27 cellular contexts compared by ENCODE assay signal in the genomic region with DNA sequence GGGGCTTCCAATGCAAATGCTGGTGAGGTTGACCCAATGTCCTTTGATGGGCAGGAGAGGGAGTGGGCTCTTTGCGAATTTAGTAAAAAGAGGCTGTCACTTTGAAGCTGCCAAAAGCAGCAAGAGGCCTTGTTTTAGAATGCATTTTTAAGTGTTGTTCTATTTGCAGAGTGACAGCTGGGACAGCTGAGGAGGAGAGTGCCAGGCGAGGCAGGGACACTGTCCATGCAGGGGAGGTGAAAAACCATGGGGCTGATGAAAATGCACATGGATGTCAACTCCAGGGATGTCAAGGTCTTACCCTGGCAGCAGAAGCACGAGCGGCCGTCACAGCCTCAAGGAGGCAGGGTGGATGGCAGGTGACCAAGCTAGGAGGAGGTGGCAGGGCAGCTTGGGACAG.
DNase-seq lines count a peak whose midpoint lies in the region; ATAC-seq and TF ChIP-seq lines count a peak whose summit lies in the region.
"Had no signal": no experiment of that assay in that cellular context is flagged by ENCODE, and none has a peak within 500 bp of the region (broad histone marks: within the 10 kb centered on the region; RNA-seq: fewer than 3 reads in every experiment).

No MANE protein-coding gene starts in this region.

- no peak overlapping the region for H3K4me3 ChIP-seq in left ventricle myocardium inferior
- no peak overlapping the region for H3K4me3 ChIP-seq in heart left ventricle
- peak overlapping the region in 2 of 3 donors; percentile 6 to 15 for H3K4me3 ChIP-seq in skeletal muscle tissue (ENCODE audit: low read length in 3 of 3)
- H3K4me3 ChIP-seq in ovary = no peak overlapping the region

- H3K27ac ChIP-seq in left ventricle myocardium inferior (replicated peaks) = no peak overlapping the region
- no peak overlapping the region for H3K27ac ChIP-seq in heart left ventricle
- H3K27ac ChIP-seq in skeletal muscle tissue (ENCODE audit: low read depth, low read length) = no peak overlapping the region
- no peak overlapping the region for H3K27ac ChIP-seq in ovary
- H3K27ac ChIP-seq: 22Rv1 had no signal

- TF ChIP-seq POLR2A in heart left ventricle (IDR thresholded peaks at IDR 0.05) (no peak), ovary (IDR thresholded peaks at IDR 0.05) (no peak)

- H3K9me3 ChIP-seq in left ventricle myocardium inferior (replicated peaks) (no peaks in the 10 kb centered on the region), heart left ventricle (no peaks in the 10 kb centered on the region), skeletal muscle tissue (ENCODE audit: control insufficient read depth in 3 of 3, low read length in 3 of 3) (no peaks in the 10 kb centered on the region), ovary (no peaks in the 10 kb centered on the region)
- H3K9me3 ChIP-seq: BE2C, SK-N-SH had no signal

- no peak overlapping the region for H3K4me3 Mint-ChIP-seq in activated T-cell treated with anti-CD3 and anti-CD28 coated beads, Interleukin-2, amount 50 U/mL, for 24 hours
- H3K4me3 Mint-ChIP-seq: CD14-positive monocyte; CD8-positive, alpha-beta memory T cell had no signal

- intact Hi-C loops in Right ventricle myocardium inferior (cut with DNase I) = loop anchor here (2.0 kb wide), 1 partner anchor 53 kb away; no protein-coding TSS in a partner anchor
- intact Hi-C loops in left ventricle myocardium inferior (cut with micrococcal nuclease) = no loop called here
- intact Hi-C loops in heart left ventricle (cut with DNase I) = loop anchor here in 1 of 10 donors (5.0 kb wide), 1 partner anchor 45 kb away; no protein-coding TSS in a partner anchor
- intact Hi-C loops in ovary (cut with DNase I) = no loop called here

- H3K27me3 ChIP-seq in left ventricle myocardium inferior (ENCODE audit: low read depth) (no peaks in the 10 kb centered on the region), heart left ventricle (no peaks in the 10 kb centered on the region), skeletal muscle tissue (ENCODE audit: control insufficient read depth in 3 of 3, insufficient read depth in 3 of 3, low read length in 3 of 3) (no peaks in the 10 kb centered on the region), ovary (no peaks in the 10 kb centered on the region)
- H3K27me3 ChIP-seq: BE2C had no signal

- WGBS in heart left ventricle, 4 donors = 49 to 66% (median 57%) methylated on average over 5 of the region's 5 CpGs
- WGBS in ovary, 3 donors = 77 to 94% (median 93%) methylated on average over 5 of the region's 5 CpGs

- no peak overlapping the region for H3K27ac Mint-ChIP-seq in activated T-cell treated with anti-CD3 and anti-CD28 coated beads, Interleukin-2, amount 50 U/mL, for 24 hours
- H3K27ac Mint-ChIP-seq: CD8-positive, alpha-beta memory T cell had no signal

- H3K36me3 ChIP-seq in left ventricle myocardium inferior = no peaks in the 10 kb centered on the region
- no peaks in the 10 kb centered on the region for H3K36me3 ChIP-seq in heart left ventricle
- H3K36me3 ChIP-seq in skeletal muscle tissue (ENCODE audit: control insufficient read depth in 3 of 3, insufficient read depth in 3 of 3, low read length in 3 of 3) = no peaks in the 10 kb centered on the region
- no peaks in the 10 kb centered on the region for H3K36me3 ChIP-seq in ovary
- H3K36me3 ChIP-seq: BE2C had no signal

- no peaks in the 10 kb centered on the region for H3K36me3 Mint-ChIP-seq in activated T-cell treated with anti-CD3 and anti-CD28 coated beads, Interleukin-2, amount 50 U/mL, for 24 hours (ENCODE audit: low read depth)
- H3K36me3 Mint-ChIP-seq: CD14-positive monocyte had no signal

- H3K9me3 Mint-ChIP-seq in activated T-cell treated with anti-CD3 and anti-CD28 coated beads, Interleukin-2, amount 50 U/mL, for 24 hours = peaks cover 3% of the 10 kb centered on the region
- H3K9me3 Mint-ChIP-seq: CD8-positive, alpha-beta memory T cell had no signal

- no peaks in the 10 kb centered on the region for H3K4me1 Mint-ChIP-seq in activated T-cell treated with anti-CD3 and anti-CD28 coated beads, Interleukin-2, amount 50 U/mL, for 24 hours (ENCODE audit: low read depth)
- H3K4me1 Mint-ChIP-seq: CD14-positive monocyte; CD8-positive, alpha-beta memory T cell had no signal

- ATAC-seq in Right ventricle myocardium inferior (peak; percentile 65), heart left ventricle (peak in 3 of 4 donors; percentile 33 to 65 (median 42))
- ATAC-seq: Panc1 had no signal

- H3K9ac ChIP-seq in skeletal muscle tissue (ENCODE audit: low read depth in 1 of 3, low read length in 3 of 3) = peak overlapping the region in 1 of 3 donors; percentile 45
- H3K9ac ChIP-seq: SK-N-SH had no signal

- DNase-seq in Right ventricle myocardium inferior (ENCODE audit: missing footprints) (no peak), left ventricle myocardium inferior (no peak), heart left ventricle (no peak), myocyte (ENCODE audit: low read depth) (peak; percentile 76), ovary (no peak), NOMO-1 treated with dmso at 0.1 percent for 144 hours (lab: John Stamatoyannopoulos, UW; ENCODE audit: unreplicated experiment) (no peak)
- DNase-seq in activated T-cell treated with anti-CD3 and anti-CD28 coated beads, Interleukin-2, amount 50 U/mL, for 24 hours = no peak
- DNase-seq: BE2C; CD8-positive, alpha-beta memory T cell; DMS 273 treated with DMSO at 0.1 percent for 48 hours; DMS79; EL; GDM1; HCEC 1CT; NCI-H1048; NCI-H1417 treated with DMSO at 0.1 percent for 48 hours; NCI-H1694 treated with DMSO at 0.1 percent for 48 hours; NCI-H2081 treated with DMSO at 0.1 percent for 48 hours; NCI-H2171 treated with DMSO at 0.1 percent for 48 hours; NCI-H446; NCI-H526; NCI-H82; SK-N-SH had no signal

- TF ChIP-seq CTCF in left ventricle myocardium inferior (IDR thresholded peaks at IDR 0.05; ENCODE audit: borderline replicate concordance) = no peak
- TF ChIP-seq CTCF in heart left ventricle (IDR thresholded peaks at IDR 0.05) = no peak
- no peak for TF ChIP-seq CTCF in ovary (IDR thresholded peaks at IDR 0.05)

- H3K27me3 Mint-ChIP-seq in activated T-cell treated with anti-CD3 and anti-CD28 coated beads, Interleukin-2, amount 50 U/mL, for 24 hours = no peaks in the 10 kb centered on the region

- H3K4me1 ChIP-seq in left ventricle myocardium inferior (peaks cover 25% of the 10 kb centered on the region), heart left ventricle (peaks cover 0 to 23% (median 8%) of the 10 kb centered on the region in 12 donors), skeletal muscle tissue (ENCODE audit: control insufficient read depth in 3 of 3, insufficient read depth in 3 of 3, low read length in 3 of 3) (peaks cover 23 to 27% (median 23%) of the 10 kb centered on the region in 3 donors), ovary (ENCODE audit: insufficient read depth) (no peaks in the 10 kb centered on the region)

- no peak for TF ChIP-seq EP300 in ovary (IDR thresholded peaks at IDR 0.05)

Comparison
In these comparisons a context has a peak if more than half of its experiments do, and no peak if none do; other contexts are left out.
1. H3K4me3 ChIP-seq: peak in skeletal muscle tissue (2 of 3); none in left ventricle myocardium inferior (single experiment), heart left ventricle (0 of 12) and ovary (single experiment).